Comparison of ENCODE assay signal across 10 cellular contexts in the genomic region with DNA sequence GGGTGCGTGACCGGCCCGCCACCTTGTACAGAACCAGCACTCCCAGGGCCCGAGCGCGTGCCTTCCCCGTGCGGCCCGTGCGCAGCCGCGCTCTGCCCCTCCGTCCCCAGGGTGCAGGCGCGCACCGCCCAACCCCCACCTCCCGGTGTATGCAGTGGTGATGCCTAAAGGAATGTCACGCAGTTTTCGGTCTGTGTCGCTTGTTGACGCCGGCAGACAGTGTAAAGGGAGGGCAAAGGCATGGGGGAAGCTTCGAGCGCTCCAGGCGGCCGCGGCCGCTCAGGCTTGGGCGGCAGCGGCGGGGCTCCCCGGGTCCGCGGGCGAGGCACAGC. TPM values are rescaled to one million over a fixed set of nuclear protein-coding genes. Genes with fewer than 3 reads are reported as not detected.
A peak's percentile ranks its signal among the peaks of the same experiment; 100 is the strongest.
DNase-seq lines count a peak whose midpoint lies in the region; ATAC-seq and TF ChIP-seq lines count a peak whose summit lies in the region.
"Had no signal": no experiment of that assay in that cellular context is flagged by ENCODE, and none has a peak within 500 bp of the region (broad histone marks: within the 10 kb centered on the region; RNA-seq: fewer than 3 reads in every experiment).

No MANE protein-coding gene starts in this region.

- H3K4me1 ChIP-seq in hepatocyte (ENCODE audit: insufficient read depth) = peaks cover 17% of the 10 kb centered on the region

- H4K20me1 ChIP-seq in hepatocyte (ENCODE audit: insufficient read depth, poor library complexity, severe bottlenecking) = no peaks in the 10 kb centered on the region

- no peaks in the 10 kb centered on the region for H3K9me2 ChIP-seq in hepatocyte (replicated peaks; ENCODE audit: insufficient read depth)

- no peaks in the 10 kb centered on the region for H3K9me3 ChIP-seq in hepatocyte (ENCODE audit: low read depth)

- no peaks in the 10 kb centered on the region for H3K36me3 ChIP-seq in hepatocyte (replicated peaks; ENCODE audit: insufficient read depth, low read depth)

- H3K4me2 ChIP-seq in hepatocyte = peak overlapping the region; percentile 80

- ATAC-seq in stimulated activated naive CD8-positive, alpha-beta T cell treated with anti-CD3 and anti-CD28 coated beads, Interleukin-15, Interleukin-2, amounts not matched to agents 100 U/mL and 50 U/mL, for 24 hours = no peak
- no peak for ATAC-seq in GM18873 (IDR thresholded peaks at IDR 0.05; ENCODE audit: low FRiP score, unreplicated experiment)

- H3K79me2 ChIP-seq in hepatocyte = no peaks in the 10 kb centered on the region

- H3K27me3 ChIP-seq in hepatocyte = peaks cover 76% of the 10 kb centered on the region

- 7% methylated on average over 14 of the region's 35 CpGs for WGBS in hepatocyte (ENCODE audit: low lambda C conversion rate, missing lambda C conversion rate)

- DNase-seq in NCI-H1417 (lab: John Stamatoyannopoulos, UW) = peak in 2 of 3 experiments; percentile 57 to 67
- no peak for DNase-seq in NCI-H1417 treated with DMSO at 0.1 percent for 48 hours (lab: John Stamatoyannopoulos, UW)
- peak; percentile 44 for DNase-seq in SW480 (ENCODE audit: low spot score)
- DNase-seq in hepatocyte (ENCODE audit: low spot score) = no peak
- peak; percentile 34 for DNase-seq in stimulated activated naive CD8-positive, alpha-beta T cell treated with anti-CD3 and anti-CD28 coated beads, Interleukin-15, Interleukin-2, amounts not matched to agents 100 U/mL and 50 U/mL, for 24 hours
- no peak for DNase-seq in HuH-7 (ENCODE audit: low spot score)
- DNase-seq in activated CD8-positive, alpha-beta memory T cell treated with anti-CD3 and anti-CD28 coated beads, Interleukin-2, amount 50 U/mL, for 4 hours = no peak
- DNase-seq: natural killer cell had no signal

- no peak overlapping the region for H3K27ac ChIP-seq in hepatocyte

- TF ChIP-seq CTCF in hepatocyte (IDR thresholded peaks at IDR 0.05; ENCODE audit: poor library complexity) = no peak

- H3K4me3 ChIP-seq in hepatocyte = no peak overlapping the region

- H2AFZ ChIP-seq in hepatocyte = no peak overlapping the region

RNA-seq across cellular contexts. Expression of a gene that starts 1.3 kb away (rescaled TPM):
- total RNA-seq in hepatocyte = 0.73 and 1.1 TPM in 2 replicates
- polyA plus RNA-seq in hepatocyte = 0.89 and 2.6 TPM in 2 replicates
- total RNA-seq: natural killer cell had no signal

RNA-seq across cellular contexts. Expression of a gene that starts 3.3 kb away (rescaled TPM):
- not detected in 2 replicates for total RNA-seq in hepatocyte
- not detected in 2 replicates for polyA plus RNA-seq in hepatocyte
- total RNA-seq: natural killer cell, temporal lobe had no signal

RNA-seq across cellular contexts. Expression of a gene that starts 19.8 kb away (rescaled TPM):
- 21.3 and 26.2 TPM in 2 replicates for total RNA-seq in hepatocyte
- polyA plus RNA-seq in hepatocyte = 12.2 and 16.2 TPM in 2 replicates

RNA-seq across cellular contexts. Expression of a gene that starts 19.9 kb away (rescaled TPM):
- 74.3 and 82.2 TPM in 2 replicates for total RNA-seq in hepatocyte
- polyA plus RNA-seq in hepatocyte = 128 and 137 TPM in 2 replicates

RNA-seq across cellular contexts. Expression of a gene that starts 29.6 kb away (rescaled TPM):
- total RNA-seq in hepatocyte = not detected in 2 replicates
- polyA plus RNA-seq in hepatocyte = not detected in 2 replicates
- total RNA-seq: natural killer cell had no signal

Comparison
In these comparisons a context has a peak if more than half of its experiments do, and no peak if none do; other contexts are left out.
1. DNase-seq: peak in NCI-H1417 (2 of 3), SW480 (single experiment) and stimulated activated naive CD8-positive, alpha-beta T cell treated with anti-CD3 and anti-CD28 coated beads, Interleukin-15, Interleukin-2, amounts not matched to agents 100 U/mL and 50 U/mL, for 24 hours (single experiment); none in NCI-H1417 treated with DMSO at 0.1 percent for 48 hours (single experiment), hepatocyte (single experiment), HuH-7 (single experiment) and activated CD8-positive, alpha-beta memory T cell treated with anti-CD3 and anti-CD28 coated beads, Interleukin-2, amount 50 U/mL, for 4 hours (single experiment).